In the genomic region with DNA sequence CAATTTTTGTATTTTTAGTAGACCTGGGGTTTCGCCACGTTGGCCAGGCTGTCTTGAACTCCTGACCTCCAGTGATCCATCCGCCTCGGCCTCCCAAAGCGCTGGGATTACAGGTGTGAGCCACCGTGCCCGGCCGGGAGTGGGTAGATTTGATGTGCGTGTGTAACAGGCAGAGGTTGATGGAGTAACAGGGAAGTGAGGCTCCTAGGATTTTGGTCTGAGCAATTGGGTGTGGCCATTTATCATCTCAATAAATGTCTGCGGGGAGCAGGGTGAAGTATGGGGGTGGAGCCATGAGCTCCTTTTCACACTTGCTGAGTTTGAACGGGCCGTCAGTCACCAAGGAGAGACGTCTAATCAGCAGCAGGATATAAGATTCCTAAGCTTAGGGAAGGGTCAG, we compare ENCODE assay signal across 11 cellular contexts. TPM values are rescaled to one million over a fixed set of nuclear protein-coding genes. Genes with fewer than 3 reads are reported as not detected.
DNase-seq lines count a peak whose midpoint lies in the region; ATAC-seq lines count a peak whose summit lies in the region.
"Had no signal": no experiment of that assay in that cellular context is flagged by ENCODE, and none has a peak within 500 bp of the region (broad histone marks: within the 10 kb centered on the region; RNA-seq: fewer than 3 reads in every experiment).

No MANE protein-coding gene starts in this region.

- H3K4me3 ChIP-seq in BLaER1 (peak overlapping the region; percentile 78; the same call in 1 of the 2 replicates), HUES48 (ENCODE audit: low read depth, low read length) (peak overlapping the region; percentile 75), mesenchymal stem cell (ENCODE audit: insufficient read depth in 1 of 2, low read depth in 1 of 2, low read length in 2 of 2) (peak overlapping the region in 1 of 2 experiments; percentile 86)

- H3K18ac ChIP-seq in mesenchymal stem cell (ENCODE audit: low read depth in 1 of 2, low read length in 2 of 2), result no peak overlapping the region

- H3K4me1 ChIP-seq in BLaER1 (peaks cover 57% of the 10 kb centered on the region), HUES48 (ENCODE audit: control insufficient read depth, insufficient read depth, low read length) (peaks cover 12% of the 10 kb centered on the region), mesenchymal stem cell (ENCODE audit: control insufficient read depth, insufficient read depth, low read depth, low read length) (peaks cover 14% of the 10 kb centered on the region)

- H3K79me1 ChIP-seq in mesenchymal stem cell (replicated peaks; ENCODE audit: low read length, poor library complexity, severe bottlenecking), result peaks cover 4% of the 10 kb centered on the region

- H3K4ac ChIP-seq in mesenchymal stem cell (ENCODE audit: low read depth in 1 of 2, low read length in 2 of 2), result no peak overlapping the region

- no peaks in the 10 kb centered on the region for H3K27me3 Mint-ChIP-seq in activated naive CD8-positive, alpha-beta T cell treated with anti-CD3 and anti-CD28 coated beads for 36 hours

- peak overlapping the region; percentile 96 for H3K4me3 Mint-ChIP-seq in activated naive CD8-positive, alpha-beta T cell treated with anti-CD3 and anti-CD28 coated beads for 36 hours

- H2BK12ac ChIP-seq in mesenchymal stem cell (ENCODE audit: low read length in 2 of 2), result no peak overlapping the region

- peak overlapping the region; percentile 87 for H3K27ac Mint-ChIP-seq in activated naive CD8-positive, alpha-beta T cell treated with anti-CD3 and anti-CD28 coated beads for 36 hours

- peak overlapping the region; percentile 33 for H4K8ac ChIP-seq in mesenchymal stem cell (ENCODE audit: low read length)

- H3K36me3 ChIP-seq in BLaER1, result peaks cover 26% of the 10 kb centered on the region
- peaks cover 21% of the 10 kb centered on the region for H3K36me3 ChIP-seq in HUES48 (ENCODE audit: control insufficient read depth, insufficient read depth, low read length)
- peaks cover 11 to 23% of the 10 kb centered on the region in 2 experiments for H3K36me3 ChIP-seq in mesenchymal stem cell (ENCODE audit: control insufficient read depth in 1 of 2, insufficient read depth in 2 of 2, low read depth in 1 of 2, low read length in 2 of 2)

- H3K4me2 ChIP-seq in BLaER1 (peak overlapping the region; percentile 94), mesenchymal stem cell (ENCODE audit: low read length, poor library complexity, severe bottlenecking) (no peak overlapping the region)

- no peak overlapping the region for H2AFZ ChIP-seq in mesenchymal stem cell (ENCODE audit: low read depth, low read length)

- no peak overlapping the region for H2BK5ac ChIP-seq in mesenchymal stem cell (ENCODE audit: low read depth, low read length, poor library complexity, severe bottlenecking)

- H3K9me3 Mint-ChIP-seq in activated naive CD8-positive, alpha-beta T cell treated with anti-CD3 and anti-CD28 coated beads for 36 hours, result no peaks in the 10 kb centered on the region

- H3K27ac ChIP-seq in BLaER1, result no peak overlapping the region
- no peak overlapping the region for H3K27ac ChIP-seq in HUES48 (ENCODE audit: low read depth, low read length)
- no peak overlapping the region for H3K27ac ChIP-seq in mesenchymal stem cell (ENCODE audit: low read length, poor library complexity, severe bottlenecking)

- no peak overlapping the region for H2BK15ac ChIP-seq in mesenchymal stem cell (ENCODE audit: low read depth, poor library complexity, severe bottlenecking)

- H3K27me3 ChIP-seq in BLaER1, result no peaks in the 10 kb centered on the region
- H3K27me3 ChIP-seq in HUES48 (ENCODE audit: control insufficient read depth, insufficient read depth, low read length), result no peaks in the 10 kb centered on the region
- H3K27me3 ChIP-seq in mesenchymal stem cell (ENCODE audit: control insufficient read depth in 1 of 2, insufficient read depth in 1 of 2, low read length in 2 of 2), result no peaks in the 10 kb centered on the region

- H3K36me3 Mint-ChIP-seq in activated naive CD8-positive, alpha-beta T cell treated with anti-CD3 and anti-CD28 coated beads for 36 hours, result peaks cover 29% of the 10 kb centered on the region

- H3K14ac ChIP-seq in mesenchymal stem cell (ENCODE audit: low read length in 2 of 2), result no peak overlapping the region

- H4K20me1 ChIP-seq in BLaER1, result peaks cover 34% of the 10 kb centered on the region

- no peak for DNase-seq in activated naive CD8-positive, alpha-beta T cell treated with anti-CD3 and anti-CD28 coated beads for 36 hours
- no peak for DNase-seq in mesenchymal stem cell
- DNase-seq in hippocampal formation (lab: John Stamatoyannopoulos, UW), result no peak
- DNase-seq in NCI-H2196 (lab: John Stamatoyannopoulos, UW; ENCODE audit: unreplicated experiment), result no peak
- DNase-seq: activated CD8-positive, alpha-beta memory T cell treated with anti-CD3 and anti-CD28 coated beads, Interleukin-2, amount 50 U/mL, for 4 hours; NCI-H774 had no signal

- no peak overlapping the region for H3K23ac ChIP-seq in mesenchymal stem cell (ENCODE audit: low read length in 2 of 2)

- H3K9me3 ChIP-seq in BLaER1 (no peaks in the 10 kb centered on the region), HUES48 (ENCODE audit: control insufficient read depth, insufficient read depth, low read length) (no peaks in the 10 kb centered on the region), mesenchymal stem cell (ENCODE audit: control insufficient read depth, low read length) (no peaks in the 10 kb centered on the region)

- peaks cover 47% of the 10 kb centered on the region for H3K4me1 Mint-ChIP-seq in activated naive CD8-positive, alpha-beta T cell treated with anti-CD3 and anti-CD28 coated beads for 36 hours

- H3K9ac ChIP-seq in BLaER1, result no peak overlapping the region
- H3K9ac ChIP-seq in HUES48 (ENCODE audit: low read depth, low read length), result 0 out of 2 replicates have a peak overlapping the region, but pooled peaks have one; percentile 71
- peak overlapping the region; percentile 90 for H3K9ac ChIP-seq in mesenchymal stem cell (ENCODE audit: low read length)

- ATAC-seq in HG03135 (IDR thresholded peaks at IDR 0.05; ENCODE audit: unreplicated experiment) (no peak), GM18517 (IDR thresholded peaks at IDR 0.05; ENCODE audit: unreplicated experiment) (no peak)

- H2AK5ac ChIP-seq in mesenchymal stem cell (ENCODE audit: low read length, severe bottlenecking), result no peak overlapping the region

- H2BK120ac ChIP-seq in mesenchymal stem cell (ENCODE audit: low read depth, low read length), result peak overlapping the region; percentile 9

- H4K91ac ChIP-seq in mesenchymal stem cell (ENCODE audit: low read length), result no peak overlapping the region

- WGBS in mesenchymal stem cell, result 61% methylated on average over 13 of the region's 13 CpGs

RNA-seq across cellular contexts. Expression of gene REXO4, which starts 1.2 kb away (rescaled TPM):
- 10 to 100 TPM; 45.3 to 47.7 TPM for total RNA-seq in activated naive CD8-positive, alpha-beta T cell treated with anti-CD3 and anti-CD28 coated beads for 36 hours
- polyA plus RNA-seq in mesenchymal stem cell (2013, experiment 1 of 2), result 21.3 TPM
- 21.1 TPM for polyA plus RNA-seq in mesenchymal stem cell (2013, experiment 2 of 2)

RNA-seq across cellular contexts. Expression of gene ADAMTS13, which starts 3.2 kb away (rescaled TPM):
- total RNA-seq in activated naive CD8-positive, alpha-beta T cell treated with anti-CD3 and anti-CD28 coated beads for 36 hours, result 1 to 10 TPM; 1.0 to 1.5 TPM
- polyA plus RNA-seq in mesenchymal stem cell (2013, experiment 1 of 2), result 4.5 TPM
- 3.9 TPM for polyA plus RNA-seq in mesenchymal stem cell (2013, experiment 2 of 2)

RNA-seq across cellular contexts. Expression of gene CACFD1, which starts 40.8 kb away (rescaled TPM):
- total RNA-seq in activated naive CD8-positive, alpha-beta T cell treated with anti-CD3 and anti-CD28 coated beads for 36 hours, result 1 to 10 TPM in 1 of 2 experiments, under 1 TPM in 1; 0.54 to 1.4 TPM
- 6.9 TPM for polyA plus RNA-seq in mesenchymal stem cell (2013, experiment 1 of 2)
- 6.9 TPM for polyA plus RNA-seq in mesenchymal stem cell (2013, experiment 2 of 2)

RNA-seq across cellular contexts. Expression of gene STKLD1, which starts 42.8 kb away (rescaled TPM):
- total RNA-seq in activated naive CD8-positive, alpha-beta T cell treated with anti-CD3 and anti-CD28 coated beads for 36 hours, result under 1 TPM; 0.16 to 0.31 TPM
- 0.99 TPM for polyA plus RNA-seq in mesenchymal stem cell (2013, experiment 1 of 2)
- 0.55 TPM for polyA plus RNA-seq in mesenchymal stem cell (2013, experiment 2 of 2)
- total RNA-seq: omental fat pad had no signal

RNA-seq across cellular contexts. Expression of gene SURF4, which starts 43.1 kb away (rescaled TPM):
- 100 to 1,000 TPM; 197 to 198 TPM for total RNA-seq in activated naive CD8-positive, alpha-beta T cell treated with anti-CD3 and anti-CD28 coated beads for 36 hours
- 275 TPM for polyA plus RNA-seq in mesenchymal stem cell (2013, experiment 1 of 2)
- 281 TPM for polyA plus RNA-seq in mesenchymal stem cell (2013, experiment 2 of 2)
